ENCODE assay signal across 7 cellular contexts in the genomic region with DNA sequence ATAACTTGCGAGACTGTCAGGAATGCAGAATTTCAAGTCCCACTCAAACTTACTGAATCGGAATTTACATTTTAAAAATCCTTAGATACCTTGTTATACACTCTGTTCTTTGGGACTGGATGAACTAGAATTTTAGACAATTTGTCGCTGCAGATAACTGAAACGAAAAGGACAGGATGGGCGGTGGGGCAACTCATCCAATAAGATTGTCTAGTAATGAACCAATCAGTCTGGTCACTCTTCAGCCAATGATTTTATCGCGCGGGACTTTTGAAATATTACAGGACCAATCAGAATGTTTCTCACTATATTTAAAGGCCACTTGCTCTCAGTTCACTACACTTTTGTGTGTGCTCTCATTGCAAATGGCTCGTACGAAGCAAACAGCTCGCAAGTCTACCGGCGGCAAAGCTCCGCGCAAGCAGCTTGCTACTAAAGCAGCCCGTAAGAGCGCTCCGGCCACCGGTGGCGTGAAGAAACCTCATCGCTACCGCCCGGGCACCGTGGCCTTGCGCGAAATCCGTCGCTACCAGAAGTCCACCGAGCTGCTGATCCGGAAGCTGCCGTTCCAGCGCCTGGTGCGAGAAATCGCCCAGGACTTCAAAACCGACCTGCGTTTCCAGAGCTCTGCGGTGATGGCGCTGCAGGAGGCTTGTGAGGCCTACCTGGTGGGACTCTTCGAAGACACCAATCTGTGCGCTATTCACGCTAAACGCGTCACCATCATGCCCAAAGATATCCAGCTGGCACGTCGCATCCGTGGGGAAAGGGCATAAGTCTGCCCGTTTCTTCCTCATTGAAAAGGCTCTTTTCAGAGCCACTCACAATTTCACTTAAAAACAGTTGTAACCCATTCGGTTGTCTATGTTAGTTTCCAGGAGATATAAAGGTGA. TPM values are rescaled to one million over a fixed set of nuclear protein-coding genes. Genes with fewer than 3 reads are reported as not detected.
DNase-seq lines count a peak whose midpoint lies in the region; ATAC-seq and FAIRE-seq lines count a peak whose summit lies in the region.

No MANE protein-coding gene starts in this region.

- H3K9ac ChIP-seq in endocrine pancreas (ENCODE audit: control insufficient read depth, insufficient read depth, low read length): peak overlapping the region; percentile 17
- peak overlapping the region; percentile 75 to 84 for H3K9ac ChIP-seq in stomach smooth muscle (ENCODE audit: low read length in 2 of 2)

- no peaks in the 10 kb centered on the region for H3K27me3 ChIP-seq in endocrine pancreas (ENCODE audit: control insufficient read depth, insufficient read depth, low read length)
- H3K27me3 ChIP-seq in stomach smooth muscle (ENCODE audit: control insufficient read depth in 1 of 2, insufficient read depth in 2 of 2, low read length in 2 of 2): no peaks in the 10 kb centered on the region

- peak; percentile 47 for ATAC-seq in HG02973 (IDR thresholded peaks at IDR 0.05; ENCODE audit: unreplicated experiment)

- peak overlapping the region; percentile 98 for H3K27ac ChIP-seq in stomach smooth muscle (ENCODE audit: low read length)

- no peaks in the 10 kb centered on the region for H3K9me3 ChIP-seq in endocrine pancreas (ENCODE audit: control insufficient read depth, low read length)
- H3K9me3 ChIP-seq in stomach smooth muscle (ENCODE audit: control insufficient read depth in 2 of 2, low read length in 2 of 2): no peaks in the 10 kb centered on the region

- H3K36me3 ChIP-seq in endocrine pancreas (ENCODE audit: control insufficient read depth, insufficient read depth, low read length): no peaks in the 10 kb centered on the region
- H3K36me3 ChIP-seq in stomach smooth muscle (ENCODE audit: control insufficient read depth in 2 of 2, insufficient read depth in 2 of 2, low read length in 2 of 2): no peaks in the 10 kb centered on the region

- FAIRE-seq in GM18507 (lab: Jason Lieb, UNC): peak; percentile 89

- DNase-seq in GM18507 (ENCODE audit: extremely low spot score, insufficient read length, low read depth): no peak
- peak; percentile 87 for DNase-seq in NCI-H2196 treated with DMSO at 0.1 percent for 48 hours (lab: John Stamatoyannopoulos, UW; ENCODE audit: unreplicated experiment)
- DNase-seq in activated CD8-positive, alpha-beta memory T cell treated with anti-CD3 and anti-CD28 coated beads for 48 hours (ENCODE audit: low read depth in 2 of 3, low spot score in 2 of 3): peak; percentile 54 to 66 (median 60)
- peak; percentile 94 for DNase-seq in mucosa of gallbladder (ENCODE audit: low spot score)

- H3K4me3 ChIP-seq in endocrine pancreas (ENCODE audit: control insufficient read depth, insufficient read depth, low read length): peak overlapping the region; percentile 90
- peak overlapping the region; percentile 81 to 86 for H3K4me3 ChIP-seq in stomach smooth muscle (ENCODE audit: low read length in 2 of 2)

- H3K4me1 ChIP-seq in endocrine pancreas (ENCODE audit: control insufficient read depth, insufficient read depth, low read length): no peaks in the 10 kb centered on the region
- H3K4me1 ChIP-seq in stomach smooth muscle (ENCODE audit: control insufficient read depth, insufficient read depth, low read length): peaks cover 12% of the 10 kb centered on the region

RNA-seq across cellular contexts. Expression of a gene that starts 41.9 kb away (rescaled TPM):
- total RNA-seq in mucosa of gallbladder: 19.1 TPM
